Comparison of ENCODE assay signal across 8 cellular contexts in genomic region chr15:67253517-67254237, GRCh38. TPM values are rescaled to one million over a fixed set of nuclear protein-coding genes. Genes with fewer than 3 reads are reported as not detected.
DNase-seq lines count a peak whose midpoint lies in the region; ATAC-seq and TF ChIP-seq lines count a peak whose summit lies in the region.

No MANE protein-coding gene starts in this region.

- TF ChIP-seq CTCF in Caco-2 (IDR thresholded peaks at IDR 0.05; ENCODE audit: insufficient read depth in 1 of 2, low read depth in 1 of 2, low read length in 1 of 2, severe bottlenecking in 1 of 2, unreplicated experiment in 1 of 2) (no peak), astrocyte of the cerebellum (IDR thresholded peaks at IDR 0.05; ENCODE audit: low read depth, low read length, missing control alignments) (no peak), right lobe of liver (IDR thresholded peaks at IDR 0.05) (no peak), transverse colon (IDR thresholded peaks at IDR 0.05) (no peak)

- intact Hi-C loops in Caco-2 (cut with micrococcal nuclease; ENCODE audit: unreplicated experiment) (no loop called here), right lobe of liver (cut with DNase I) (no loop called here), transverse colon (cut with DNase I; ENCODE audit: low total_unique reads) (no loop called here)

- H3K27ac Mint-ChIP-seq in Caco-2 (ENCODE audit: unreplicated experiment) = peak overlapping the region; percentile 98

- no peaks in the 10 kb centered on the region for H3K9me3 Mint-ChIP-seq in Caco-2 (ENCODE audit: unreplicated experiment)

- TF ChIP-seq POLR2A in right lobe of liver (IDR thresholded peaks at IDR 0.05) (no peak), transverse colon (IDR thresholded peaks at IDR 0.05) (no peak)

- peak overlapping the region; percentile 77 for H3K27ac ChIP-seq in KOPT-K1 (ENCODE audit: low read depth, low read length, poor library complexity, severe bottlenecking)
- peak overlapping the region; percentile 26 to 59 (median 52) for H3K27ac ChIP-seq in right lobe of liver
- H3K27ac ChIP-seq in transverse colon = peak overlapping the region; percentile 90 to 98 (median 92)

- H3K36me3 Mint-ChIP-seq in Caco-2 (ENCODE audit: insufficient read depth, unreplicated experiment) = peaks cover 12% of the 10 kb centered on the region

- peaks cover 6% of the 10 kb centered on the region for H3K4me1 Mint-ChIP-seq in Caco-2 (ENCODE audit: low read depth, unreplicated experiment)

- in situ Hi-C loops in astrocyte of the cerebellum (cut with HindIII; ENCODE audit: low sequenced_read_pairs) (no loop called here), transverse colon (cut with MboI; ENCODE audit: low pct_ligation_motif_present in 1 of 4, low pct_unique_long_range_greater_than_20kb in 1 of 4, low sequenced_read_pairs in 3 of 4) (loop anchor here in 1 of 4 donors (10.0 kb wide), 1 partner anchor 189 kb away; the partner anchor contains the start of gene SMAD3)

- H3K27me3 Mint-ChIP-seq in Caco-2 (ENCODE audit: insufficient read depth, unreplicated experiment) = no peaks in the 10 kb centered on the region

- H3K4me3 ChIP-seq in Caco-2 (ENCODE audit: low read depth, low read length) (peak overlapping the region; percentile 95), astrocyte of the cerebellum (ENCODE audit: low read depth, low read length) (peak overlapping the region; percentile 81), right lobe of liver (peak overlapping the region; percentile 92 to 96 (median 96)), transverse colon (peak overlapping the region; percentile 40 to 96 (median 88))

- DNase-seq in Caco-2 (no peak), astrocyte of the cerebellum (ENCODE audit: low read depth) (peak; percentile 5), right lobe of liver (no peak), transverse colon (no peak)

- TSS peak; percentile 60 for BruUV-seq in Caco-2 (replicated peaks; lab: Mats Ljungman, UMichigan)

- POLR2A ChIA-PET in Caco-2 (lab: Charles Lee) = interaction anchor here (0.6 to 1.0 kb wide), 2 partner anchors 75 to 588 kb away, joined by 3 to 15 read pairs; no protein-coding TSS in a partner anchor

- H3K4me3 Mint-ChIP-seq in Caco-2 (ENCODE audit: unreplicated experiment) = peak overlapping the region; percentile 98

- H3K9me3 ChIP-seq in Caco-2 = no peaks in the 10 kb centered on the region
- no peaks in the 10 kb centered on the region for H3K9me3 ChIP-seq in KOPT-K1 (ENCODE audit: insufficient read depth, low read length, poor library complexity, severe bottlenecking)
- H3K9me3 ChIP-seq in right lobe of liver = no peaks in the 10 kb centered on the region
- no peaks in the 10 kb centered on the region for H3K9me3 ChIP-seq in transverse colon

- H3K27me3 ChIP-seq in Caco-2 (replicated peaks; ENCODE audit: control insufficient read depth, insufficient read depth, low read length) (no peaks in the 10 kb centered on the region), right lobe of liver (no peaks in the 10 kb centered on the region), transverse colon (no peaks in the 10 kb centered on the region)

- no peaks in the 10 kb centered on the region for H3K36me3 ChIP-seq in Caco-2 (ENCODE audit: control insufficient read depth, insufficient read depth, low read length)
- H3K36me3 ChIP-seq in KOPT-K1 (ENCODE audit: insufficient read depth, low read length) = no peaks in the 10 kb centered on the region; the same call in 1 of the 2 replicates
- no peaks in the 10 kb centered on the region for H3K36me3 ChIP-seq in right lobe of liver
- no peaks in the 10 kb centered on the region for H3K36me3 ChIP-seq in transverse colon

- no peak for ATAC-seq in right lobe of liver
- ATAC-seq in GM21786 (IDR thresholded peaks at IDR 0.05; ENCODE audit: unreplicated experiment) = no peak
- no peak for ATAC-seq in HG03108 (IDR thresholded peaks at IDR 0.05; ENCODE audit: unreplicated experiment)
- ATAC-seq in GM21737 (IDR thresholded peaks at IDR 0.05; ENCODE audit: unreplicated experiment) = no peak

- 38% methylated on average over 15 of the region's 16 CpGs for WGBS in right lobe of liver (ENCODE audit: insufficient coverage, low coverage, low lambda C conversion rate, missing lambda C conversion rate)
- WGBS in transverse colon (ENCODE audit: low coverage in 1 of 2), 2 donors = 18 to 19% methylated on average over 12 to 16 of the region's 16 CpGs

- CTCF ChIA-PET in Caco-2 (lab: Charles Lee) = interaction anchor here (0.6 kb wide), 1 partner anchor 47 kb away, joined by 7 read pairs; no protein-coding TSS in a partner anchor

- TF ChIP-seq EP300 in transverse colon (IDR thresholded peaks at IDR 0.05; ENCODE audit: low read depth) = no peak

- H3K4me1 ChIP-seq in Caco-2 = no peaks in the 10 kb centered on the region; the same call in 1 of the 2 replicates
- H3K4me1 ChIP-seq in right lobe of liver = peaks cover 0 to 18% (median 0%) of the 10 kb centered on the region in 4 donors
- H3K4me1 ChIP-seq in transverse colon = peaks cover 4 to 27% (median 14%) of the 10 kb centered on the region in 4 donors

RNA-seq across cellular contexts. Expression of gene AAGAB, which starts 0.8 kb away (rescaled TPM):
- total RNA-seq in Caco-2 (2022) (64.6 and 64.9 TPM in 2 replicates), right lobe of liver (10 to 100 TPM; 11.0 to 15.6 (median 13.6) TPM), transverse colon (100 to 1,000 TPM in 1 of 4 donors, 10 to 100 TPM in 3; 39.7 to 343 (median 54.1) TPM)

RNA-seq across cellular contexts. Expression of gene IQCH, which starts 0.9 kb away (rescaled TPM):
- 1.7 and 2.4 TPM in 2 replicates for total RNA-seq in Caco-2 (2022)
- 1 to 10 TPM in 5 of 6 experiments, under 1 TPM in 1; 0.91 to 2.3 (median 1.4) TPM for total RNA-seq in right lobe of liver
- total RNA-seq in transverse colon = 1 to 10 TPM in 3 of 4 donors, under 1 TPM in 1; 0.40 to 5.2 (median 1.9) TPM
